1 cellular context compared by ENCODE assay signal in the genomic region with DNA sequence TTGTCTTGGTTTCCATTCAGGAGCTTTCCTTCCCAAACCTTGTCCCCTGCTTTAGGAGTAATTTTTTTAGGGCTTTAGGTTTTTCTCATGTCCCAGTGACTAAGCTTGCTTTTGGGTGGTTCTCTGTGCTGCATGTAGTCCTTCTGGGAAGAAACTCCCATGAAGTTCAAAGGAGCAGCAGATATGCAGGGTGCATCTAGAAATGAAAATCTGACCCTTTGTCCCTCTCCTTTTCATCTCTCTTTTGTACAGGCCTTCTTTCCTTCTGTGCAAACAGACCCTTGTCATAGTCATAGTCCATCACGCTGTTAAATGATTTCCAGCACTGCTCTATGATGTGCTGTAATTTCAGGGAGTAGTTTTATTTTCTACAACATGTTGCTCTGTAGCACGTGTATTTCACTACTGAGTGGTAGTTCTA.
TF ChIP-seq lines count a peak whose summit lies in the region.

No MANE protein-coding gene starts in this region.

TF ChIP-seq in GM23338, 12 proteins besides CTCF, POLR2A, EP300 and RAD21 (continued from another document):
- no peak for TF ChIP-seq ZNF331 (CRISPR knock-in tag; IDR thresholded peaks at IDR 0.05; ENCODE audit: low read depth)
